ENCODE assay signal across 10 cellular contexts in genomic region chr2:195649629-195650190, GRCh38. TPM values are rescaled to one million over a fixed set of nuclear protein-coding genes. Genes with fewer than 3 reads are reported as not detected.
DNase-seq lines count a peak whose midpoint lies in the region; ATAC-seq and TF ChIP-seq lines count a peak whose summit lies in the region.
"Had no signal": no experiment of that assay in that cellular context is flagged by ENCODE, and none has a peak within 500 bp of the region (broad histone marks: within the 10 kb centered on the region; RNA-seq: fewer than 3 reads in every experiment).

No MANE protein-coding gene starts in this region.

- intact Hi-C loops in activated CD8-positive, alpha-beta T cell treated with anti-CD3 and anti-CD28 coated beads for 36 hours (cut with micrococcal nuclease) = loop anchor here (10.0 kb wide), 1 partner anchor 525 kb away; the partner anchor contains the start of gene STK17B
- intact Hi-C loops in right cardiac atrium (cut with DNase I) (loop anchor here in 2 of 4 donors (10.0 kb wide), 2 partner anchors 65 to 75 kb away; no protein-coding TSS in a partner anchor), Calu3 (cut with micrococcal nuclease; ENCODE audit: unreplicated experiment) (no loop called here)

- H3K4me3 ChIP-seq in coronary artery (no peak overlapping the region), right cardiac atrium (ENCODE audit: low read length) (no peak overlapping the region)

- peak; percentile 21 for ATAC-seq in GM21515 (IDR thresholded peaks at IDR 0.05; ENCODE audit: unreplicated experiment)
- ATAC-seq in HG03280 (IDR thresholded peaks at IDR 0.05; ENCODE audit: unreplicated experiment) = peak; percentile 29
- no peak for ATAC-seq in activated CD8-positive, alpha-beta T cell treated with anti-CD3 and anti-CD28 coated beads for 36 hours
- ATAC-seq in right cardiac atrium = no peak
- no peak for ATAC-seq in activated T-helper 17 cell treated with anti-CD3 and anti-CD28 coated beads, Interleukin-2, amount 50 U/mL, for 72 hours (replicated peaks)

- H3K27ac ChIP-seq in coronary artery = no peak overlapping the region
- no peak overlapping the region for H3K27ac ChIP-seq in right cardiac atrium (ENCODE audit: low read length)

- no peaks in the 10 kb centered on the region for H3K27me3 ChIP-seq in right cardiac atrium (ENCODE audit: control insufficient read depth, insufficient read depth)

- H3K27me3 Mint-ChIP-seq in activated CD8-positive, alpha-beta T cell treated with anti-CD3 and anti-CD28 coated beads for 36 hours = no peaks in the 10 kb centered on the region
- no peaks in the 10 kb centered on the region for H3K27me3 Mint-ChIP-seq in activated T-helper 17 cell treated with anti-CD3 and anti-CD28 coated beads, Interleukin-2, amount 50 U/mL, for 72 hours
- H3K27me3 Mint-ChIP-seq in Calu3 (ENCODE audit: unreplicated experiment) = no peaks in the 10 kb centered on the region

- no peaks in the 10 kb centered on the region for H3K4me1 ChIP-seq in right cardiac atrium (ENCODE audit: control insufficient read depth, insufficient read depth, low read length)

- CTCF ChIA-PET in GM10248 (lab: Yijun Ruan, JAX) = interaction anchor here (1.7 to 3.0 kb wide), 3 partner anchors 11 to 418 kb away, joined by 4 to 25 read pairs (median 9); partner anchors contain the start of gene DNAH7
- CTCF ChIA-PET in activated CD8-positive, alpha-beta T cell treated with anti-CD3 and anti-CD28 coated beads for 36 hours (lab: Charles Lee) = no interaction called here
- CTCF ChIA-PET in Calu3 (lab: Charles Lee) = no interaction called here

- POLR2A ChIA-PET in GM10248 (lab: Yijun Ruan, JAX) = no interaction called here
- POLR2A ChIA-PET in activated CD8-positive, alpha-beta T cell treated with anti-CD3 and anti-CD28 coated beads for 36 hours (lab: Charles Lee) = interaction anchor here (0.7 kb wide), 1 partner anchor 17 kb away, joined by 3 read pairs; no protein-coding TSS in a partner anchor

- DNase-seq in GM10248 (ENCODE audit: extremely low spot score) (peak; percentile 29), coronary artery (ENCODE audit: low spot score) (no peak), right cardiac atrium (no peak), Calu3 (no peak)
- DNase-seq in activated CD8-positive, alpha-beta T cell treated with anti-CD3 and anti-CD28 coated beads for 36 hours = no peak
- DNase-seq: T-helper 9 cell had no signal

- peak overlapping the region; percentile 62 for H3K27ac Mint-ChIP-seq in activated CD8-positive, alpha-beta T cell treated with anti-CD3 and anti-CD28 coated beads for 36 hours
- H3K27ac Mint-ChIP-seq in activated T-helper 17 cell treated with anti-CD3 and anti-CD28 coated beads, Interleukin-2, amount 50 U/mL, for 72 hours = no peak overlapping the region
- no peak overlapping the region for H3K27ac Mint-ChIP-seq in Calu3 (ENCODE audit: unreplicated experiment)
- H3K27ac Mint-ChIP-seq: nephron had no signal

- no peaks in the 10 kb centered on the region for H3K36me3 Mint-ChIP-seq in activated CD8-positive, alpha-beta T cell treated with anti-CD3 and anti-CD28 coated beads for 36 hours (ENCODE audit: low read depth)
- H3K36me3 Mint-ChIP-seq in activated T-helper 17 cell treated with anti-CD3 and anti-CD28 coated beads, Interleukin-2, amount 50 U/mL, for 72 hours (ENCODE audit: low read depth) = no peaks in the 10 kb centered on the region
- H3K36me3 Mint-ChIP-seq in Calu3 (ENCODE audit: insufficient read depth, unreplicated experiment) = no peaks in the 10 kb centered on the region

- BruUV-seq in Calu3 (replicated peaks; lab: Mats Ljungman, UMichigan) = no TSS peak

- 76% methylated on average over 6 of the region's 6 CpGs for WGBS in right cardiac atrium

- TF ChIP-seq CTCF in GM10248 (IDR thresholded peaks at IDR 0.05; ENCODE audit: control extremely low read depth, extremely low read depth, low read depth, missing control alignments) = no peak
- TF ChIP-seq CTCF in activated CD8-positive, alpha-beta T cell treated with anti-CD3 and anti-CD28 coated beads for 36 hours (IDR thresholded peaks at IDR 0.05) = no peak
- no peak for TF ChIP-seq CTCF in coronary artery (IDR thresholded peaks at IDR 0.05)
- TF ChIP-seq CTCF in Calu3 (IDR thresholded peaks at IDR 0.05; ENCODE audit: unreplicated experiment) = no peak

- H3K4me3 Mint-ChIP-seq in activated CD8-positive, alpha-beta T cell treated with anti-CD3 and anti-CD28 coated beads for 36 hours = no peak overlapping the region
- H3K4me3 Mint-ChIP-seq in activated T-helper 17 cell treated with anti-CD3 and anti-CD28 coated beads, Interleukin-2, amount 50 U/mL, for 72 hours = no peak overlapping the region
- H3K4me3 Mint-ChIP-seq in Calu3 (ENCODE audit: low read depth, unreplicated experiment) = no peak overlapping the region
- H3K4me3 Mint-ChIP-seq: nephron had no signal

- H3K9me3 Mint-ChIP-seq in activated CD8-positive, alpha-beta T cell treated with anti-CD3 and anti-CD28 coated beads for 36 hours = no peaks in the 10 kb centered on the region
- H3K9me3 Mint-ChIP-seq in activated T-helper 17 cell treated with anti-CD3 and anti-CD28 coated beads, Interleukin-2, amount 50 U/mL, for 72 hours = no peaks in the 10 kb centered on the region
- no peaks in the 10 kb centered on the region for H3K9me3 Mint-ChIP-seq in Calu3 (ENCODE audit: low read depth, unreplicated experiment)
- H3K9me3 Mint-ChIP-seq: nephron had no signal

- H3K9me3 ChIP-seq in right cardiac atrium (ENCODE audit: control insufficient read depth, low read length) = no peaks in the 10 kb centered on the region

- peaks cover 15% of the 10 kb centered on the region for H3K4me1 Mint-ChIP-seq in activated CD8-positive, alpha-beta T cell treated with anti-CD3 and anti-CD28 coated beads for 36 hours (ENCODE audit: low read depth)
- H3K4me1 Mint-ChIP-seq in activated T-helper 17 cell treated with anti-CD3 and anti-CD28 coated beads, Interleukin-2, amount 50 U/mL, for 72 hours = no peaks in the 10 kb centered on the region
- no peaks in the 10 kb centered on the region for H3K4me1 Mint-ChIP-seq in Calu3 (ENCODE audit: low read depth, unreplicated experiment)
- H3K4me1 Mint-ChIP-seq: nephron had no signal

RNA-seq across cellular contexts. Expression of gene SLC39A10, which starts 7.3 kb away (rescaled TPM):
- total RNA-seq in activated CD8-positive, alpha-beta T cell treated with anti-CD3 and anti-CD28 coated beads for 36 hours = 10 to 100 TPM; 25.6 to 25.8 TPM
- total RNA-seq in right cardiac atrium = 10 to 100 TPM; 13.3 to 17.9 (median 14.5) TPM
- 4.3 TPM for polyA plus RNA-seq in right cardiac atrium
- total RNA-seq in activated T-helper 17 cell treated with anti-CD3 and anti-CD28 coated beads, Interleukin-2, amount 50 U/mL, for 72 hours = 100 to 1,000 TPM in 1 of 2 donors, 10 to 100 TPM in 1; 62.2 to 102 TPM
- 49.0 and 133 TPM in 2 replicates for total RNA-seq in Calu3 (2022)

Comparison
In these comparisons a context has a peak if more than half of its experiments do, and no peak if none do; other contexts are left out.
1. ATAC-seq: peak in GM21515 (single experiment) and HG03280 (single experiment); none in activated CD8-positive, alpha-beta T cell treated with anti-CD3 and anti-CD28 coated beads for 36 hours (single experiment), right cardiac atrium (0 of 2) and activated T-helper 17 cell treated with anti-CD3 and anti-CD28 coated beads, Interleukin-2, amount 50 U/mL, for 72 hours (single experiment).